Comparison of ENCODE assay signal across 9 cellular contexts in the genomic region with DNA sequence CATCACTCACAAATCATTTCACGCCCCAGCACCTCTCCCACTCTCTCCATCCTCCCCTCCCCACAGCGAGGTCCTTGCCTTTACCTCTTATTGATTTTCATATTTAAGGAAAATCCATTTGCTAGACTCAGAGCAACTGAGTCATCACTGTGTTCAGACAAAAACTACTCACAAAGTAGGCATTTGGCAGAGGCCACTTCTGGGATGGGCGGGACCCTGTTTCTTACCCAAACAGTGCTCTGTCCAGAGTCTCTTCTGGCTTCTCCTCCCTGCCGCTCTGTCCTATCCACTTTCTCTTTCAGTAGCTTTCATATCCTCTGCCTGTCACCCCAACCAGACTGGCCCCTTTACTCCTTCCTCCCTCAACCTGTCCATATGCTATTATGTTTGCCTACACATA. TPM values are rescaled to one million over a fixed set of nuclear protein-coding genes. Genes with fewer than 3 reads are reported as not detected.
DNase-seq lines count a peak whose midpoint lies in the region; ATAC-seq, FAIRE-seq and TF ChIP-seq lines count a peak whose summit lies in the region.
"Had no signal": no experiment of that assay in that cellular context is flagged by ENCODE, and none has a peak within 500 bp of the region (broad histone marks: within the 10 kb centered on the region; RNA-seq: fewer than 3 reads in every experiment).

No MANE protein-coding gene starts in this region.

- no peaks in the 10 kb centered on the region for H3K79me2 ChIP-seq in Karpas-422 (ENCODE audit: low read length)

- H3K36me3 ChIP-seq in Karpas-422 (ENCODE audit: insufficient read depth, low read length) (no peaks in the 10 kb centered on the region), bronchial epithelial cell (ENCODE audit: control insufficient read depth, insufficient read depth, low read length) (no peaks in the 10 kb centered on the region)

- no peaks in the 10 kb centered on the region for H3K9me2 ChIP-seq in Karpas-422 (replicated peaks; ENCODE audit: insufficient read depth, low read length)

- peaks cover 16% of the 10 kb centered on the region for H3K4me1 ChIP-seq in Karpas-422 (ENCODE audit: low read length)

- H3K27me3 ChIP-seq in Karpas-422 (ENCODE audit: low read length) (no peaks in the 10 kb centered on the region), bronchial epithelial cell (ENCODE audit: control insufficient read depth, insufficient read depth, low read length) (peaks cover 3% of the 10 kb centered on the region)

- no peak for TF ChIP-seq CTCF in bronchial epithelial cell (IDR thresholded peaks at IDR 0.05; ENCODE audit: insufficient read depth, low read length, severe bottlenecking)
- no peak for TF ChIP-seq CTCF in type B pancreatic cell (conservative IDR thresholded peaks at IDR 0.05)

- H3K9ac ChIP-seq in Karpas-422 (ENCODE audit: low read length) = no peak overlapping the region

- peaks cover 19% of the 10 kb centered on the region for H3K4me1 Mint-ChIP-seq in type B pancreatic cell (ENCODE audit: unreplicated experiment)

- H3K4me3 Mint-ChIP-seq in type B pancreatic cell = peak overlapping the region; percentile 50

- peak; percentile 34 for DNase-seq in Karpas-422
- peak; percentile 80 for DNase-seq in bronchial epithelial cell (ENCODE audit: low read depth)
- peak; percentile 80 for DNase-seq in kidney tubule cell (ENCODE audit: low spot score)
- DNase-seq in type B pancreatic cell (ENCODE audit: extremely low spot score, unreplicated experiment) = no peak
- DNase-seq in NCI-H1436 treated with DMSO at 0.1 percent for 48 hours (lab: John Stamatoyannopoulos, UW) = no peak
- no peak for DNase-seq in DMS 273 treated with DMSO at 0.1 percent for 48 hours (lab: John Stamatoyannopoulos, UW)

- FAIRE-seq in bronchial epithelial cell (lab: Jason Lieb, UNC) = no peak

- H3K4me2 ChIP-seq in Karpas-422 (ENCODE audit: low read depth, low read length, poor library complexity, severe bottlenecking) = no peak overlapping the region

- H3K27ac ChIP-seq in Karpas-422 (ENCODE audit: low read length) = no peak overlapping the region

- ATAC-seq in HG03097 (IDR thresholded peaks at IDR 0.05; ENCODE audit: low FRiP score, unreplicated experiment) (no peak), HG02798 (IDR thresholded peaks at IDR 0.05; ENCODE audit: poor library complexity, unreplicated experiment) (no peak)

- no peaks in the 10 kb centered on the region for H3K36me3 Mint-ChIP-seq in type B pancreatic cell

- H3K9me3 ChIP-seq in Karpas-422 (ENCODE audit: low read length) = no peaks in the 10 kb centered on the region

- no peak overlapping the region for H2AFZ ChIP-seq in Karpas-422 (ENCODE audit: low read length)

- H3K4me3 ChIP-seq in Karpas-422 (ENCODE audit: low read length) = no peak overlapping the region
- H3K4me3 ChIP-seq in bronchial epithelial cell (ENCODE audit: low read depth, low read length) = no peak overlapping the region

- no peak overlapping the region for H3K27ac Mint-ChIP-seq in type B pancreatic cell
- H3K27ac Mint-ChIP-seq: IgD-negative memory B cell had no signal

- no peaks in the 10 kb centered on the region for H3K9me3 Mint-ChIP-seq in type B pancreatic cell
- H3K9me3 Mint-ChIP-seq: IgD-negative memory B cell had no signal

- no peaks in the 10 kb centered on the region for H4K20me1 ChIP-seq in Karpas-422 (ENCODE audit: insufficient read depth, low read depth, low read length)

- H3K27me3 Mint-ChIP-seq in type B pancreatic cell = peaks cover 46% of the 10 kb centered on the region

RNA-seq across cellular contexts. Expression of a gene that starts 2.4 kb away (rescaled TPM):
- 0.83 and 2.9 TPM in 2 replicates for total RNA-seq in Karpas-422 (2014; rRNA removed; shearing (Covaris generic); ENCODE audit: low replicate concordance)
- 1.4 and 1.6 TPM in 2 replicates for total RNA-seq in bronchial epithelial cell
- total RNA-seq in type B pancreatic cell (ENCODE audit: low replicate concordance) = 38.1 and 44.9 TPM in 2 replicates

RNA-seq across cellular contexts. Expression of a gene that starts 29.6 kb away (rescaled TPM):
- 39.8 and 51.8 TPM in 2 replicates for total RNA-seq in Karpas-422 (2014; rRNA removed; shearing (Covaris generic); ENCODE audit: low replicate concordance)
- total RNA-seq in bronchial epithelial cell (257 and 258 TPM in 2 replicates), type B pancreatic cell (ENCODE audit: low replicate concordance) (7.3 and 139 TPM in 2 replicates)

Comparison
In these comparisons a context has a peak if more than half of its experiments do, and no peak if none do; other contexts are left out.
1. DNase-seq: peak in Karpas-422 (single experiment), bronchial epithelial cell (single experiment) and kidney tubule cell (single experiment); none in type B pancreatic cell (single experiment), NCI-H1436 treated with DMSO at 0.1 percent for 48 hours (single experiment) and DMS 273 treated with DMSO at 0.1 percent for 48 hours (single experiment).
2. RNA of a gene that starts 2.4 kb away (total RNA-seq): 38.1 to 44.9 TPM in type B pancreatic cell; 0.83 to 2.9 TPM in Karpas-422 and 1.4 to 1.6 TPM in bronchial epithelial cell; every median in the first group is over 10 times any median in the second.